Comparison of ENCODE assay signal across 1 cellular context in the genomic region with DNA sequence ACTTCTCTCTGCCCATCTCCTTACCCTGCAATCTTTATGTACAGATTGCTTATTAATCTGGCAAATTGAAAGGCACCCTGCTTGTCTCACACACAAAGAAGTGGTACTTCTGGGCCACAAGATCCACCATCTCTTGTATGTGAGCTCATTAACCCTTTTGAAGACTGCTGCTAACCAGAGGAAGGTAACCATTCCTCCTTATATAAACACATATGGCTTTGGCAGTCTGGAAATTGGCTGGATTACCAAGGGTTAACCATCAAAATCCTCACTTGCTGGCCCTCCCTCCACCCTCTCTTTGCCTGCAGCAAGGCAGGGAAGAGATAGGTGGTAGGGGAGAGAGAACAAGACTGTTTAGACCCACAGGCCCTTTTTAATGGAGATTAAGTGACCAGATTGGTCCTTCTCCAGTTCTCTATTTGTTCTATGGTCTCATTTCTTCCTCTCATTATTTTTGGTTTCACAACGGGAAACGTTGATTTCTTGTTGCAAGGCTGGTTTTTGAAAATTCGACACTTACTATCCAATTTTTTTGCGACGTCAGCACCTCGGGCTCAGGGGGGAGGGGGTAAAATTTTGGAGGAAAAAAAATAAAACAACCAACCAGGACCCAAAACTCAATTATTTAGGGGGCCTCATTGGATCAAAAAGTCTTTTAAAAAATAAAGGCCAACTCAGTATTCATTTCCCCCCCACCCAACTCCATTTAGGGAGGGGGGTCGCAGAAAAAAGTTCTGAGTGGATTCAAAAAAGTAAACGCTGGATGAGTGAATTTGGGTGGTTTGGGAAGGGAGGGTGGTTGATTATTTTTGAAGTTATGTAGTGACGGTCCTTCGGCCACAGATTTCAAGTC.
A peak's percentile ranks its signal among the peaks of the same experiment; 100 is the strongest.
TF ChIP-seq lines count a peak whose summit lies in the region.

No MANE protein-coding gene starts in this region.

TF ChIP-seq in WTC11, 78 proteins besides CTCF, POLR2A, EP300 and RAD21 (continued from another document):
- TF ChIP-seq, protein P1, sequence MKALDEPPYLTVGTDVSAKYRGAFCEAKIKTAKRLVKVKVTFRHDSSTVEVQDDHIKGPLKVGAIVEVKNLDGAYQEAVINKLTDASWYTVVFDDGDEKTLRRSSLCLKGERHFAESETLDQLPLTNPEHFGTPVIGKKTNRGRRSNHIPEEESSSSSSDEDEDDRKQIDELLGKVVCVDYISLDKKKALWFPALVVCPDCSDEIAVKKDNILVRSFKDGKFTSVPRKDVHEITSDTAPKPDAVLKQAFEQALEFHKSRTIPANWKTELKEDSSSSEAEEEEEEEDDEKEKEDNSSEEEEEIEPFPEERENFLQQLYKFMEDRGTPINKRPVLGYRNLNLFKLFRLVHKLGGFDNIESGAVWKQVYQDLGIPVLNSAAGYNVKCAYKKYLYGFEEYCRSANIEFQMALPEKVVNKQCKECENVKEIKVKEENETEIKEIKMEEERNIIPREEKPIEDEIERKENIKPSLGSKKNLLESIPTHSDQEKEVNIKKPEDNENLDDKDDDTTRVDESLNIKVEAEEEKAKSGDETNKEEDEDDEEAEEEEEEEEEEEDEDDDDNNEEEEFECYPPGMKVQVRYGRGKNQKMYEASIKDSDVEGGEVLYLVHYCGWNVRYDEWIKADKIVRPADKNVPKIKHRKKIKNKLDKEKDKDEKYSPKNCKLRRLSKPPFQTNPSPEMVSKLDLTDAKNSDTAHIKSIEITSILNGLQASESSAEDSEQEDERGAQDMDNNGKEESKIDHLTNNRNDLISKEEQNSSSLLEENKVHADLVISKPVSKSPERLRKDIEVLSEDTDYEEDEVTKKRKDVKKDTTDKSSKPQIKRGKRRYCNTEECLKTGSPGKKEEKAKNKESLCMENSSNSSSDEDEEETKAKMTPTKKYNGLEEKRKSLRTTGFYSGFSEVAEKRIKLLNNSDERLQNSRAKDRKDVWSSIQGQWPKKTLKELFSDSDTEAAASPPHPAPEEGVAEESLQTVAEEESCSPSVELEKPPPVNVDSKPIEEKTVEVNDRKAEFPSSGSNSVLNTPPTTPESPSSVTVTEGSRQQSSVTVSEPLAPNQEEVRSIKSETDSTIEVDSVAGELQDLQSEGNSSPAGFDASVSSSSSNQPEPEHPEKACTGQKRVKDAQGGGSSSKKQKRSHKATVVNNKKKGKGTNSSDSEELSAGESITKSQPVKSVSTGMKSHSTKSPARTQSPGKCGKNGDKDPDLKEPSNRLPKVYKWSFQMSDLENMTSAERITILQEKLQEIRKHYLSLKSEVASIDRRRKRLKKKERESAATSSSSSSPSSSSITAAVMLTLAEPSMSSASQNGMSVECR (CRISPR knock-in tag; IDR thresholded peaks at IDR 0.05; ENCODE audit: borderline replicate concordance): 0 out of 2 replicates have a peak, but pooled peaks have one; percentile 26
- TF ChIP-seq ZNF671 (CRISPR knock-in tag; IDR thresholded peaks at IDR 0.05): peak; percentile 66; the same call in 1 of the 2 replicates
- TF ChIP-seq ETV6 (CRISPR knock-in tag; IDR thresholded peaks at IDR 0.05): 0 out of 2 replicates have a peak, but pooled peaks have one; percentile 20
- TF ChIP-seq ESRRA (CRISPR knock-in tag; IDR thresholded peaks at IDR 0.05; ENCODE audit: borderline replicate concordance): no peak
- TF ChIP-seq, protein P2, sequence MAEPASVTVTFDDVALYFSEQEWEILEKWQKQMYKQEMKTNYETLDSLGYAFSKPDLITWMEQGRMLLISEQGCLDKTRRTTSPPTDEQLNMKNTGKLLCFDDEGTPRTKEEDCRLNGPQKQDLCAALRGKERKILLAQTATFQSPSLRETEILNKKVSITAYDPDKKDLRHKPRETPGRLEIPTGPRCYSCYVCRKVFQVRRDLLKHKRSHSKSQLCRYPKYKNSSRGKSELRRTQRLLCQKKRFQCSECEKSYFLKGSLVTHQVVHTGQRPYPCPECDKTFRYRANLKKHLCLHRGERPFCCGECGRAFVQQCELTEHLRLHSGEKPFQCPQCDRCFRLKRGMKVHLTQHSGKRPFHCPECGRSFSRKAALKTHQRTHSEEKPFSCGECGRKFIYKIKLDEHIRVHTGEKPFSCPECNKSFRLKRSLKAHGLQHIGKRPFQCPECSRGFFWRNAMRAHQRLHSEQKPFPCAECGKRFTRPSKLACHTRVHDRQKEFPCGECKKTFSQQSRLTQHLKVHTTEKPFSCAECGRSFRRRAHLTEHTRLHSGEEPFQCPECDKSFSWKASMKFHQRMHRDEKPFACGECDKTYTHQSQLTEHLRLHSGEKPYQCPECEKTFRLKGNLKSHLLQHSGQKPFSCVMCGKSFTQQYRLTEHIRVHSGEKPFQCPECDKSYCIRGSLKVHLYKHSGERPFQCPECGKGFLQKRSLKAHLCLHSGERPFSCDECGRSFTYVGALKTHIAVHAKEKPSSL (CRISPR knock-in tag; conservative IDR thresholded peaks at IDR 0.05): peak; percentile 10; the same call in 1 of the 2 replicates
- TF ChIP-seq, protein P3, sequence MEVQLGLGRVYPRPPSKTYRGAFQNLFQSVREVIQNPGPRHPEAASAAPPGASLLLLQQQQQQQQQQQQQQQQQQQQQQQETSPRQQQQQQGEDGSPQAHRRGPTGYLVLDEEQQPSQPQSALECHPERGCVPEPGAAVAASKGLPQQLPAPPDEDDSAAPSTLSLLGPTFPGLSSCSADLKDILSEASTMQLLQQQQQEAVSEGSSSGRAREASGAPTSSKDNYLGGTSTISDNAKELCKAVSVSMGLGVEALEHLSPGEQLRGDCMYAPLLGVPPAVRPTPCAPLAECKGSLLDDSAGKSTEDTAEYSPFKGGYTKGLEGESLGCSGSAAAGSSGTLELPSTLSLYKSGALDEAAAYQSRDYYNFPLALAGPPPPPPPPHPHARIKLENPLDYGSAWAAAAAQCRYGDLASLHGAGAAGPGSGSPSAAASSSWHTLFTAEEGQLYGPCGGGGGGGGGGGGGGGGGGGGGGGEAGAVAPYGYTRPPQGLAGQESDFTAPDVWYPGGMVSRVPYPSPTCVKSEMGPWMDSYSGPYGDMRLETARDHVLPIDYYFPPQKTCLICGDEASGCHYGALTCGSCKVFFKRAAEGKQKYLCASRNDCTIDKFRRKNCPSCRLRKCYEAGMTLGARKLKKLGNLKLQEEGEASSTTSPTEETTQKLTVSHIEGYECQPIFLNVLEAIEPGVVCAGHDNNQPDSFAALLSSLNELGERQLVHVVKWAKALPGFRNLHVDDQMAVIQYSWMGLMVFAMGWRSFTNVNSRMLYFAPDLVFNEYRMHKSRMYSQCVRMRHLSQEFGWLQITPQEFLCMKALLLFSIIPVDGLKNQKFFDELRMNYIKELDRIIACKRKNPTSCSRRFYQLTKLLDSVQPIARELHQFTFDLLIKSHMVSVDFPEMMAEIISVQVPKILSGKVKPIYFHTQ (CRISPR knock-in tag; IDR thresholded peaks at IDR 0.05): peak; percentile 4; the same call in 1 of the 2 replicates
- TF ChIP-seq CREB1 (CRISPR knock-in tag; IDR thresholded peaks at IDR 0.05): no peak
